Comparison of ENCODE assay signal across 17 cellular contexts in genomic region chr10:24247841-24248240, GRCh38. TPM values are rescaled to one million over a fixed set of nuclear protein-coding genes. Genes with fewer than 3 reads are reported as not detected.
DNase-seq lines count a peak whose midpoint lies in the region; FAIRE-seq and TF ChIP-seq lines count a peak whose summit lies in the region.
"Had no signal": no experiment of that assay in that cellular context is flagged by ENCODE, and none has a peak within 500 bp of the region (broad histone marks: within the 10 kb centered on the region; RNA-seq: fewer than 3 reads in every experiment).

No MANE protein-coding gene starts in this region.

- peak overlapping the region; percentile 36 for H2BK5ac ChIP-seq in trophoblast cell (ENCODE audit: low read depth, low read length, poor library complexity)

- TF ChIP-seq CTCF in smooth muscle cell (IDR thresholded peaks at IDR 0.05; ENCODE audit: borderline replicate concordance, insufficient read depth, poor library complexity, severe bottlenecking) (no peak), esophagus squamous epithelium (IDR thresholded peaks at IDR 0.05) (no peak)

- peak overlapping the region; percentile 98 for H3K27ac ChIP-seq in trophoblast cell (ENCODE audit: low read depth, low read length)
- H3K27ac ChIP-seq in smooth muscle cell (ENCODE audit: low read depth): peak overlapping the region; percentile 71
- H3K27ac ChIP-seq in esophagus squamous epithelium: peak overlapping the region in 2 of 4 donors; percentile 96 to 97
- H3K27ac ChIP-seq: BLaER1, GM23248, HL-60 had no signal

- H2AFZ ChIP-seq in trophoblast cell (ENCODE audit: insufficient read depth, low read length, poor library complexity) (no peak overlapping the region), smooth muscle cell (ENCODE audit: low read depth) (no peak overlapping the region)
- H2AFZ ChIP-seq: GM23248 had no signal

- no peak overlapping the region for H4K91ac ChIP-seq in trophoblast cell (ENCODE audit: low read depth, low read length)

- H3K9me3 ChIP-seq in trophoblast cell (ENCODE audit: insufficient read depth, low read depth, low read length): no peaks in the 10 kb centered on the region
- H3K9me3 ChIP-seq in smooth muscle cell (replicated peaks; ENCODE audit: low read depth): no peaks in the 10 kb centered on the region
- no peaks in the 10 kb centered on the region for H3K9me3 ChIP-seq in esophagus squamous epithelium
- H3K9me3 ChIP-seq: BLaER1, HAP-1 had no signal

- H3K14ac ChIP-seq in trophoblast cell (ENCODE audit: low read length): no peak overlapping the region

- H4K12ac ChIP-seq in trophoblast cell (ENCODE audit: low read depth, low read length): no peak overlapping the region

- no peak overlapping the region for H2BK120ac ChIP-seq in trophoblast cell (ENCODE audit: insufficient read depth, low read length, poor library complexity)

- H3K9ac ChIP-seq in trophoblast cell (ENCODE audit: low read length): no peak overlapping the region
- no peak overlapping the region for H3K9ac ChIP-seq in smooth muscle cell (ENCODE audit: low read depth)
- H3K9ac ChIP-seq: BLaER1, GM23248 had no signal

- H3K4me3 ChIP-seq in trophoblast cell (ENCODE audit: low read depth, low read length) (no peak overlapping the region), smooth muscle cell (no peak overlapping the region), esophagus squamous epithelium (no peak overlapping the region)
- H3K4me3 ChIP-seq: BLaER1, GM23248, HAP-1 had no signal

- H3K4me1 ChIP-seq in trophoblast cell (ENCODE audit: control insufficient read depth in 1 of 2, insufficient read depth in 2 of 2, low read length in 2 of 2) (peaks cover 26 to 36% of the 10 kb centered on the region in 2 experiments), smooth muscle cell (ENCODE audit: low read depth) (no peaks in the 10 kb centered on the region), esophagus squamous epithelium (peaks cover 0 to 50% (median 16%) of the 10 kb centered on the region in 3 donors)
- H3K4me1 ChIP-seq: BLaER1 had no signal

- H3K27me3 ChIP-seq in trophoblast cell (ENCODE audit: insufficient read depth, low read length): no peaks in the 10 kb centered on the region
- no peaks in the 10 kb centered on the region for H3K27me3 ChIP-seq in smooth muscle cell (ENCODE audit: low read depth)
- H3K27me3 ChIP-seq in esophagus squamous epithelium: no peaks in the 10 kb centered on the region
- H3K27me3 ChIP-seq: BLaER1 had no signal

- H4K8ac ChIP-seq in trophoblast cell (ENCODE audit: low read depth, low read length): no peak overlapping the region

- H3K36me3 ChIP-seq in trophoblast cell (ENCODE audit: control insufficient read depth in 1 of 2, insufficient read depth in 2 of 2, low read length in 2 of 2) (peaks cover 8 to 9% of the 10 kb centered on the region in 2 experiments), smooth muscle cell (ENCODE audit: low read depth) (no peaks in the 10 kb centered on the region), esophagus squamous epithelium (peaks cover 0 to 19% (median 0%) of the 10 kb centered on the region in 3 donors)
- H3K36me3 ChIP-seq: HAP-1 had no signal

- no peak overlapping the region for H2BK12ac ChIP-seq in trophoblast cell (ENCODE audit: low read length)

- DNase-seq in GM12892 (ENCODE audit: insufficient read length) (no peak), SW480 (ENCODE audit: low spot score) (peak; percentile 20), trophoblast cell (peak; percentile 47 to 79), smooth muscle cell (lab: John Stamatoyannopoulos, UW; ENCODE audit: unreplicated experiment) (no peak), esophagus squamous epithelium (lab: John Stamatoyannopoulos, UW) (no peak)
- DNase-seq in activated T-cell treated with anti-CD3 and anti-CD28 coated beads, Interleukin-2, amount 50 U/mL, for 48 hours: no peak
- no peak for DNase-seq in NK-92 treated with Interleukin-12 subunit alpha and Interleukin-12 subunit beta, amount 100 ng/mL, for 24 hours (lab: John Stamatoyannopoulos, UW)
- DNase-seq: 8988T; CD4-positive, alpha-beta memory T cell; DMS153; DMS79; GDM1; GM23248 had no signal

- H4K20me1 ChIP-seq in smooth muscle cell (ENCODE audit: low read depth): no peaks in the 10 kb centered on the region
- H4K20me1 ChIP-seq: BLaER1 had no signal

- peaks cover 5% of the 10 kb centered on the region for H3F3A ChIP-seq in smooth muscle cell (ENCODE audit: low read depth)

- no CpG with 5 or more reads among the region's 1 CpG for WGBS in trophoblast cell (ENCODE audit: extremely low coverage, insufficient coverage, insufficient read length)
- WGBS in smooth muscle cell (ENCODE audit: low lambda C conversion rate): 70% methylated on average over 1 of the region's 1 CpG
- 86 to 100% methylated on average over 1 of the region's 1 CpG for WGBS in esophagus squamous epithelium, 2 donors

- no peak overlapping the region for H3K4ac ChIP-seq in trophoblast cell (ENCODE audit: low read depth, low read length)

- peaks cover 25% of the 10 kb centered on the region for H3K79me1 ChIP-seq in trophoblast cell (ENCODE audit: low read length)

- no peak overlapping the region for H3K23ac ChIP-seq in trophoblast cell (ENCODE audit: low read length)

- no peak overlapping the region for H3K4me2 ChIP-seq in trophoblast cell (ENCODE audit: low read length)
- H3K4me2 ChIP-seq in smooth muscle cell: no peak overlapping the region
- H3K4me2 ChIP-seq: BLaER1 had no signal

- peak; percentile 30 for FAIRE-seq in GM12892 (lab: Jason Lieb, UNC)

- H3K79me2 ChIP-seq in trophoblast cell (ENCODE audit: control insufficient read depth, insufficient read depth, low read length, poor library complexity): peaks cover 21% of the 10 kb centered on the region
- peaks cover 10% of the 10 kb centered on the region for H3K79me2 ChIP-seq in smooth muscle cell (ENCODE audit: low read depth)

- H2AK5ac ChIP-seq in trophoblast cell (ENCODE audit: low read length): no peak overlapping the region

- no peak overlapping the region for H3K18ac ChIP-seq in trophoblast cell (ENCODE audit: low read length)

- intact Hi-C loops in esophagus squamous epithelium (cut with DNase I): no loop called here

- TF ChIP-seq POLR2A in GM12892 (IDR thresholded peaks at IDR 0.05; ENCODE audit: low read depth, low read length) (no peak), esophagus squamous epithelium (IDR thresholded peaks at IDR 0.05) (no peak)

RNA-seq across cellular contexts. Expression of gene KIAA1217, which starts 38.9 kb away (rescaled TPM):
- 10.3 TPM for polyA plus RNA-seq in GM12892 (2012; ENCODE audit: missing spikeins)
- 125 TPM in 2 replicates for polyA plus RNA-seq in trophoblast cell (2013)
- 52.3 and 68.8 TPM in 2 replicates for total RNA-seq in smooth muscle cell
- polyA plus RNA-seq in smooth muscle cell: 43.3 and 69.4 TPM in 2 replicates
- 10 to 100 TPM; 56.2 to 67.6 (median 66.2) TPM for total RNA-seq in esophagus squamous epithelium
- polyA plus RNA-seq: CD14-positive monocyte had no signal

Comparison
In these comparisons a context has a peak if more than half of its experiments do, and no peak if none do; other contexts are left out.
1. DNase-seq: peak in SW480 (single experiment) and trophoblast cell (2 of 2); none in GM12892 (single experiment), smooth muscle cell (single experiment), esophagus squamous epithelium (single experiment), activated T-cell treated with anti-CD3 and anti-CD28 coated beads, Interleukin-2, amount 50 U/mL, for 48 hours (0 of 2) and NK-92 treated with Interleukin-12 subunit alpha and Interleukin-12 subunit beta, amount 100 ng/mL, for 24 hours (single experiment).